In the genomic region with DNA sequence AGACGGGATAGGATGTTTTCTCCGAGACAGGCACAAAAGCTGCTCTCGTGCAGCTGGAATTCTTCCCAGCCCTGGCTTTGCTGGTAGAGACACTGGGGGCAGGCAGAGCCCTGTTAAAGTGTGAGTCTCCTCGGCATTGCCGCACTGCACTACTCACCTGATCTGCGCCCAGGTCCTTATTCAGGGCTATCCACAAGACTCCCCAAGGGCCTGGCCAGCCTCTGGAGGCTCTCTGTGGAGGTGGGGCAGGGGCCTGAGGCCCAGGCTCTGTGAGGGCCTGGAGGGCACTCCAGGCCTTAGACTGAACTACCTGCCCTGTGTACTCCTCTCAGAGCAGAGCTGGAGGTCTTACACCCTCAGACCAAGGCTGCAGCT, we compare ENCODE assay signal across 20 cellular contexts. TPM values are rescaled to one million over a fixed set of nuclear protein-coding genes. Genes with fewer than 3 reads are reported as not detected.
DNase-seq lines count a peak whose midpoint lies in the region; ATAC-seq, FAIRE-seq and TF ChIP-seq lines count a peak whose summit lies in the region.
"Had no signal": no experiment of that assay in that cellular context is flagged by ENCODE, and none has a peak within 500 bp of the region (broad histone marks: within the 10 kb centered on the region; RNA-seq: fewer than 3 reads in every experiment).

No MANE protein-coding gene starts in this region.

- TF ChIP-seq RAD21 in H1 (IDR thresholded peaks at IDR 0.05 in 1 of 2, conservative IDR thresholded peaks at IDR 0.05 in 1 of 2; ENCODE audit: low read depth in 2 of 2, low read length in 2 of 2), result no peak

- CTCF ChIA-PET in H1 (lab: Charles Lee; ENCODE audit: partially characterized antibody), result interaction anchor here (0.6 to 13.3 kb wide), 27 partner anchors 9 to 1173 kb away, joined by 3 to 197 read pairs (median 8); a partner anchor contains a TSS

- H3K18ac ChIP-seq in H1 (ENCODE audit: extremely low read depth, low read length) (no peak overlapping the region), neuronal stem cell (ENCODE audit: low read length) (peak overlapping the region; percentile 78)

- peaks cover 0 to 5% (median 2%) of the 10 kb centered on the region in 4 experiments; a peak in 2 of 7 replicates for H3K27me3 ChIP-seq in H1 (replicated peaks in 1 of 4; ENCODE audit: control insufficient read depth in 3 of 4, extremely low read depth in 1 of 4, insufficient read depth in 3 of 4, low read length in 3 of 4)
- no peaks in the 10 kb centered on the region for H3K27me3 ChIP-seq in neuronal stem cell (ENCODE audit: control insufficient read depth in 3 of 3, insufficient read depth in 3 of 3, low read depth in 1 of 3, low read length in 3 of 3)
- no peaks in the 10 kb centered on the region for H3K27me3 ChIP-seq in gastroesophageal sphincter

- no peak overlapping the region for H4K5ac ChIP-seq in H1 (ENCODE audit: insufficient read length, low read depth, low read length)

- H4K91ac ChIP-seq in H1 (replicated peaks; ENCODE audit: insufficient read length, low read length) (no peak overlapping the region), neuronal stem cell (ENCODE audit: low read depth, low read length, poor library complexity) (peak overlapping the region; percentile 13)

- H2AK5ac ChIP-seq in H1 (ENCODE audit: low read depth, low read length) (no peak overlapping the region), neuronal stem cell (ENCODE audit: low read depth, low read length) (peak overlapping the region; percentile 62)

- 72% methylated on average over 6 of the region's 6 CpGs; no CpG with 5 or more reads in 1 of the 2 experiments for WGBS in H1 (ENCODE audit: extremely low coverage in 1 of 2, insufficient coverage in 1 of 2, insufficient read length in 1 of 2, insufficient replicate concordance in 2 of 2, low coverage in 1 of 2, low lambda C conversion rate in 2 of 2, missing lambda C conversion rate in 1 of 2), 2 experiments
- WGBS in neuronal stem cell (ENCODE audit: extremely low coverage in 2 of 2, insufficient read length in 2 of 2, insufficient replicate concordance in 1 of 2), 2 donors, result no CpG with 5 or more reads among the region's 6 CpGs
- WGBS in gastroesophageal sphincter (ENCODE audit: low coverage in 1 of 2), 2 donors, result 80% methylated on average over 1 of the region's 6 CpGs; no CpG with 5 or more reads in 1 of the 2 donors

- intact Hi-C loops in left ventricle myocardium superior (cut with micrococcal nuclease), result loop anchor here (5.0 to 10.0 kb wide), 2 partner anchors 1295 to 1442 kb away; no protein-coding TSS in a partner anchor
- intact Hi-C loops in Right ventricle myocardium inferior (cut with DNase I), result loop anchor here (5.0 kb wide), 3 partner anchors 155 to 900 kb away; no protein-coding TSS in a partner anchor

- DNase-seq in left ventricle myocardium superior (no peak), Right ventricle myocardium inferior (ENCODE audit: missing footprints) (no peak), H1 (ENCODE audit: low read depth in 1 of 2, low spot score in 2 of 2) (no peak), neuronal stem cell (ENCODE audit: low spot score) (no peak), activated T-cell treated with anti-CD3 and anti-CD28 coated beads for 4 hours (no peak)
- DNase-seq: DND-41, NCI-H1048, NCI-H1436 treated with DMSO at 0.1 percent for 48 hours, NCI-H2029 treated with DMSO at 0.1 percent for 48 hours, NCI-H2171 treated with DMSO at 0.1 percent for 48 hours, PC-9 had no signal

- H3K14ac ChIP-seq in H1 (ENCODE audit: insufficient read length) (no peak overlapping the region), neuronal stem cell (ENCODE audit: low read length) (no peak overlapping the region)

- H3K23ac ChIP-seq in H1 (ENCODE audit: insufficient read length) (no peak overlapping the region), neuronal stem cell (ENCODE audit: low read depth, low read length, poor library complexity) (no peak overlapping the region)

- peaks cover 0 to 3% of the 10 kb centered on the region in 2 experiments for H4K20me1 ChIP-seq in H1 (replicated peaks in 1 of 2; ENCODE audit: control insufficient read depth in 1 of 2, insufficient read depth in 2 of 2, low read length in 2 of 2)

- H3K9ac ChIP-seq in H1 (replicated peaks in 1 of 4; ENCODE audit: extremely low read depth in 1 of 4, low read depth in 3 of 4, low read length in 3 of 4) (no peak overlapping the region), neuronal stem cell (ENCODE audit: low read depth, low read length, poor library complexity) (peak overlapping the region; percentile 17)

- H3K4me3 ChIP-seq in H1 (ENCODE audit: extremely low read depth in 1 of 4, insufficient read depth in 2 of 4, low read depth in 3 of 4, low read length in 4 of 4) (no peak overlapping the region), neuronal stem cell (ENCODE audit: low read length in 2 of 2) (no peak overlapping the region), gastroesophageal sphincter (no peak overlapping the region)
- H3K4me3 ChIP-seq: PC-9 had no signal

- H4K8ac ChIP-seq in H1 (ENCODE audit: extremely low read depth, insufficient read depth, low read length) (no peak overlapping the region), neuronal stem cell (ENCODE audit: low read depth, low read length) (no peak overlapping the region)

- H3K4me2 ChIP-seq in H1 (ENCODE audit: insufficient read depth in 1 of 2, low read depth in 2 of 2, low read length in 2 of 2), result no peak overlapping the region
- H3K4me2 ChIP-seq in neuronal stem cell (ENCODE audit: insufficient read depth, low read length, poor library complexity, severe bottlenecking), result no peak overlapping the region
- H3K4me2 ChIP-seq: PC-9 had no signal

- peak; percentile 10 for ATAC-seq in left ventricle myocardium superior
- no peak for ATAC-seq in Right ventricle myocardium inferior
- no peak for ATAC-seq in gastroesophageal sphincter
- no peak for ATAC-seq in GM18909 (IDR thresholded peaks at IDR 0.05; ENCODE audit: poor library complexity, unreplicated experiment)
- ATAC-seq: HepG2 had no signal

- no peak for FAIRE-seq in H1 (lab: Jason Lieb, UNC)
- FAIRE-seq: A204.1, G401.6, GM18507, H54, HepG2 had no signal

- no peak overlapping the region for H2BK20ac ChIP-seq in H1 (ENCODE audit: low read length)

- no peaks in the 10 kb centered on the region for H3K9me3 ChIP-seq in H1 (ENCODE audit: insufficient read depth in 2 of 2, low read depth in 1 of 2, low read length in 1 of 2)
- H3K9me3 ChIP-seq in neuronal stem cell (replicated peaks in 1 of 2; ENCODE audit: control insufficient read depth in 2 of 2, insufficient read depth in 1 of 2, low read depth in 1 of 2, low read length in 2 of 2), result no peaks in the 10 kb centered on the region
- no peaks in the 10 kb centered on the region for H3K9me3 ChIP-seq in gastroesophageal sphincter

- no peak overlapping the region for H2BK15ac ChIP-seq in H1 (ENCODE audit: low read length)
- H2BK15ac ChIP-seq in neuronal stem cell (ENCODE audit: low read length), result peak overlapping the region; percentile 29

- H2AFZ ChIP-seq in H1 (ENCODE audit: low read length) (no peak overlapping the region), neuronal stem cell (ENCODE audit: low read length) (peak overlapping the region; percentile 63)
- H2AFZ ChIP-seq: PC-9 had no signal

- H3K79me1 ChIP-seq in H1 (ENCODE audit: low read depth, low read length) (no peaks in the 10 kb centered on the region), neuronal stem cell (ENCODE audit: low read depth, low read length) (no peaks in the 10 kb centered on the region)

- no peak for TF ChIP-seq EP300 in H1 (IDR thresholded peaks at IDR 0.05; ENCODE audit: borderline replicate concordance in 1 of 2, low read depth in 2 of 2, low read length in 2 of 2)
- no peak for TF ChIP-seq EP300 in gastroesophageal sphincter (IDR thresholded peaks at IDR 0.05)

- POLR2A ChIA-PET in H1 (lab: Charles Lee; ENCODE audit: partially characterized antibody), result interaction anchor here (0.5 kb wide), 1 partner anchor 10 kb away, joined by 3 read pairs; no protein-coding TSS in a partner anchor

- H3K56ac ChIP-seq in H1 (replicated peaks; ENCODE audit: insufficient read length, low read depth, low read length), result no peak overlapping the region

- H2BK12ac ChIP-seq in H1 (ENCODE audit: low read depth, low read length), result no peak overlapping the region
- no peak overlapping the region for H2BK12ac ChIP-seq in neuronal stem cell (ENCODE audit: low read length)

- no peak overlapping the region for H2BK5ac ChIP-seq in H1 (ENCODE audit: low read depth, low read length)
- no peak overlapping the region for H2BK5ac ChIP-seq in neuronal stem cell (ENCODE audit: low read length)

- no peaks in the 10 kb centered on the region for H3K79me2 ChIP-seq in H1 (ENCODE audit: control insufficient read depth in 1 of 2, insufficient read depth in 2 of 2, low read length in 2 of 2)

- H2BK120ac ChIP-seq in H1 (replicated peaks; ENCODE audit: low read depth, low read length) (no peak overlapping the region), neuronal stem cell (ENCODE audit: low read depth, low read length) (no peak overlapping the region)

- peaks cover 0 to 10% (median 2%) of the 10 kb centered on the region in 4 experiments; a peak in 3 of 7 replicates for H3K4me1 ChIP-seq in H1 (replicated peaks in 1 of 4; ENCODE audit: control insufficient read depth in 3 of 4, insufficient read depth in 4 of 4, low read length in 3 of 4)
- peaks cover 18 to 40% of the 10 kb centered on the region in 2 donors for H3K4me1 ChIP-seq in neuronal stem cell (ENCODE audit: control insufficient read depth in 2 of 2, insufficient read depth in 1 of 2, low read depth in 1 of 2, low read length in 2 of 2)
- H3K4me1 ChIP-seq in gastroesophageal sphincter, result peaks cover 0 to 14% (median 0%) of the 10 kb centered on the region in 3 donors

- H3K36me3 ChIP-seq in H1 (ENCODE audit: control insufficient read depth in 2 of 4, insufficient read depth in 4 of 4, low read length in 3 of 4) (no peaks in the 10 kb centered on the region), neuronal stem cell (replicated peaks in 1 of 2; ENCODE audit: control insufficient read depth in 2 of 2, insufficient read depth in 2 of 2, low read length in 2 of 2) (no peaks in the 10 kb centered on the region), gastroesophageal sphincter (peaks cover 0 to 17% of the 10 kb centered on the region in 2 donors)

- H3K4ac ChIP-seq in H1 (replicated peaks; ENCODE audit: insufficient read length, low read depth, low read length) (no peak overlapping the region), neuronal stem cell (ENCODE audit: low read length) (no peak overlapping the region)

- TF ChIP-seq POLR2A in H1 (IDR thresholded peaks at IDR 0.05; ENCODE audit: control extremely low read depth in 1 of 2, low read depth in 2 of 2, low read length in 2 of 2), result no peak
- no peak for TF ChIP-seq POLR2A in gastroesophageal sphincter (IDR thresholded peaks at IDR 0.05)

- H3K23me2 ChIP-seq in H1 (ENCODE audit: low read depth, low read length), result no peaks in the 10 kb centered on the region

- TF ChIP-seq CTCF in H1 (IDR thresholded peaks at IDR 0.05; ENCODE audit: control extremely low read depth in 1 of 3, insufficient read depth in 1 of 3, low read depth in 1 of 3, low read length in 3 of 3) (no peak), gastroesophageal sphincter (IDR thresholded peaks at IDR 0.05) (no peak)

- H3K27ac ChIP-seq in H1 (ENCODE audit: low read depth, low read length), result no peak overlapping the region
- H3K27ac ChIP-seq in neuronal stem cell (replicated peaks; ENCODE audit: low read length), result peak overlapping the region; percentile 63
- H3K27ac ChIP-seq in gastroesophageal sphincter, result no peak overlapping the region
- H3K27ac ChIP-seq: PC-9 had no signal

RNA-seq across cellular contexts. Expression of a gene that starts 48.4 kb away (rescaled TPM):
- total RNA-seq in left ventricle myocardium superior (20.6 TPM), Right ventricle myocardium inferior (16.7 TPM), gastroesophageal sphincter (1 to 10 TPM in 3 of 4 donors, under 1 TPM in 1; 0.64 to 4.8 (median 3.2) TPM)
- total RNA-seq in H1 (2021; fragmentation: NEBNext Ultra II Directional; extraction: Animal tissue kit (Norgen Biotek cat#: 25700)), result not detected in 2 replicates
- polyA plus RNA-seq in H1 (2011; rRNA removed), result not detected in 2 replicates
- polyA plus RNA-seq in H1 (2011; cell fraction: cytosol; rRNA removed), result not detected
- not detected for polyA plus RNA-seq in H1 (2011; cell fraction: nucleus; rRNA removed)
- not detected in 4 replicates for polyA plus RNA-seq in H1 (2012, experiment 1 of 2)
- not detected for polyA plus RNA-seq in H1 (2012, experiment 2 of 2)
- polyA plus RNA-seq in H1 (2013, experiment 1 of 2), result not detected
- not detected for polyA plus RNA-seq in H1 (2013, experiment 2 of 2)
- not detected in 2 replicates for polyA minus RNA-seq in H1 (2011; rRNA and poly(A)+ RNA removed)
- not detected for polyA minus RNA-seq in H1 (2011; cell fraction: cytosol; rRNA and poly(A)+ RNA removed)
- polyA minus RNA-seq in H1 (2011; cell fraction: nucleus; rRNA and poly(A)+ RNA removed), result not detected
- polyA plus RNA-seq in neuronal stem cell (2013, experiment 1 of 2), result 0.04 TPM
- 0.03 TPM for polyA plus RNA-seq in neuronal stem cell (2013, experiment 2 of 2)
- total RNA-seq: HepG2, MCF 10A, NCI-H460, PC-9 had no signal
- polyA plus RNA-seq: HepG2 had no signal
